ENCODE assay signal across 21 cellular contexts in the genomic region with DNA sequence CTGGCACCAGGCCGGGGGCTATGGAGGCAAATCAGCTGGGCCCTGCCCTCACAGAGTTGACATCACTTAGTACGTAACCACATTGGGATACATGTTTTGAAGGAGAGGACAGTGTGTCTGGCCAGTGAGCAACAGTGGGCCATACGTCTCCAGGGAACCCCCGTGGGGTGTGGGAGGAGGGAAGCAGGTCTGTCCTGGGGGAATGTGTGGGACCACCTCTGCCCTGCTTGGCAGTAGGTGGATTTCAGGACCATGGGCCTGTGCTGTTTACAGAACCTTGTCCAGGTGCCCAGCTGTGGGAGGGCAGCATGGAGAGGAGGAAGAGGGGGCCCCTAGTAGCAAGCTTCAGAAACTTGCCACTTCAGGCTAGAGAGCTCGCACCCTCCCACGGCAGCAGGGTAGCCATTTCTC. TPM values are rescaled to one million over a fixed set of nuclear protein-coding genes. Genes with fewer than 3 reads are reported as not detected.
DNase-seq lines count a peak whose midpoint lies in the region; ATAC-seq and TF ChIP-seq lines count a peak whose summit lies in the region.
"Had no signal": no experiment of that assay in that cellular context is flagged by ENCODE, and none has a peak within 500 bp of the region (broad histone marks: within the 10 kb centered on the region; RNA-seq: fewer than 3 reads in every experiment).

No MANE protein-coding gene starts in this region.

- intact Hi-C loops in heart right ventricle (cut with DNase I) (loop anchor here in 3 of 10 donors (5.0 to 10.0 kb wide), 4 partner anchors 52 to 517 kb away; no protein-coding TSS in a partner anchor), left cardiac atrium (cut with DNase I) (no loop called here), aorta (cut with DNase I) (no loop called here), head of caudate nucleus (cut with DNase I) (no loop called here)

- H3K27ac ChIP-seq in heart right ventricle, result peak overlapping the region in 9 of 10 donors; percentile 72 to 90 (median 82)
- peak overlapping the region; percentile 76 to 87 for H3K27ac ChIP-seq in right atrium auricular region
- H3K27ac ChIP-seq in neuronal stem cell (replicated peaks; ENCODE audit: low read length), result no peak overlapping the region
- no peak overlapping the region for H3K27ac ChIP-seq in aorta (ENCODE audit: low read depth in 1 of 2, low read length in 2 of 2)

- no peak overlapping the region for H3K4ac ChIP-seq in neuronal stem cell (ENCODE audit: low read length)

- peak overlapping the region; percentile 24 for H3K9ac ChIP-seq in neuronal stem cell (ENCODE audit: low read depth, low read length, poor library complexity)

- peak overlapping the region; percentile 85 for H2BK12ac ChIP-seq in neuronal stem cell (ENCODE audit: low read length)

- no peak overlapping the region for H3K14ac ChIP-seq in neuronal stem cell (ENCODE audit: low read length)

- ATAC-seq in heart right ventricle (no peak), left cardiac atrium (no peak), aorta (ENCODE audit: low FRiP score) (no peak), GM21576 (IDR thresholded peaks at IDR 0.05; ENCODE audit: unreplicated experiment) (no peak), HG02885 (IDR thresholded peaks at IDR 0.05; ENCODE audit: poor library complexity, unreplicated experiment) (no peak)

- no peak overlapping the region for H4K91ac ChIP-seq in neuronal stem cell (ENCODE audit: low read depth, low read length, poor library complexity)

- H3K9me3 ChIP-seq in heart right ventricle (no peaks in the 10 kb centered on the region), right atrium auricular region (no peaks in the 10 kb centered on the region), neuronal stem cell (replicated peaks in 1 of 2; ENCODE audit: control insufficient read depth in 2 of 2, insufficient read depth in 1 of 2, low read depth in 1 of 2, low read length in 2 of 2) (no peaks in the 10 kb centered on the region), aorta (ENCODE audit: control insufficient read depth, low read length) (no peaks in the 10 kb centered on the region)

- H3K18ac ChIP-seq in neuronal stem cell (ENCODE audit: low read length), result peak overlapping the region; percentile 45

- no peak overlapping the region for H3K4me2 ChIP-seq in neuronal stem cell (ENCODE audit: insufficient read depth, low read length, poor library complexity, severe bottlenecking)

- H2AFZ ChIP-seq in neuronal stem cell (ENCODE audit: low read length), result no peak overlapping the region

- H3K4me1 ChIP-seq in heart right ventricle (peaks cover 36 to 84% (median 70%) of the 10 kb centered on the region in 9 donors), right atrium auricular region (peaks cover 0 to 65% of the 10 kb centered on the region in 2 donors), neuronal stem cell (ENCODE audit: control insufficient read depth in 2 of 2, insufficient read depth in 1 of 2, low read depth in 1 of 2, low read length in 2 of 2) (peaks cover 8 to 9% of the 10 kb centered on the region in 2 donors), aorta (ENCODE audit: control insufficient read depth in 1 of 2, insufficient read depth in 2 of 2, low read length in 2 of 2) (no peaks in the 10 kb centered on the region)

- peak overlapping the region; percentile 35 for H2BK120ac ChIP-seq in neuronal stem cell (ENCODE audit: low read depth, low read length)

- peaks cover 0 to 14% (median 0%) of the 10 kb centered on the region in 9 donors for H3K36me3 ChIP-seq in heart right ventricle
- H3K36me3 ChIP-seq in right atrium auricular region, result peaks cover 7% of the 10 kb centered on the region
- H3K36me3 ChIP-seq in neuronal stem cell (replicated peaks in 1 of 2; ENCODE audit: control insufficient read depth in 2 of 2, insufficient read depth in 2 of 2, low read length in 2 of 2), result no peaks in the 10 kb centered on the region
- no peaks in the 10 kb centered on the region for H3K36me3 ChIP-seq in aorta (ENCODE audit: control insufficient read depth in 1 of 2, insufficient read depth in 2 of 2, low read length in 1 of 2)

- peaks cover 3% of the 10 kb centered on the region for H3K79me1 ChIP-seq in neuronal stem cell (ENCODE audit: low read depth, low read length)

- WGBS in heart right ventricle, 2 donors, result 81 to 90% methylated on average over 6 of the region's 6 CpGs
- WGBS in neuronal stem cell (ENCODE audit: extremely low coverage in 2 of 2, insufficient read length in 2 of 2, insufficient replicate concordance in 1 of 2), 2 donors, result no CpG with 5 or more reads among the region's 6 CpGs
- 79 to 82% methylated on average over 6 of the region's 6 CpGs for WGBS in aorta, 2 donors

- no peak overlapping the region for H4K8ac ChIP-seq in neuronal stem cell (ENCODE audit: low read depth, low read length)

- H3K4me3 ChIP-seq in heart right ventricle (no peak overlapping the region), right atrium auricular region (no peak overlapping the region), neuronal stem cell (ENCODE audit: low read length in 2 of 2) (no peak overlapping the region), aorta (ENCODE audit: low read length in 2 of 2) (no peak overlapping the region)

- H3K27me3 ChIP-seq in heart right ventricle (no peaks in the 10 kb centered on the region), right atrium auricular region (no peaks in the 10 kb centered on the region), neuronal stem cell (ENCODE audit: control insufficient read depth in 3 of 3, insufficient read depth in 3 of 3, low read depth in 1 of 3, low read length in 3 of 3) (peaks cover 0 to 8% (median 0%) of the 10 kb centered on the region in 3 experiments), aorta (ENCODE audit: control insufficient read depth in 1 of 2, insufficient read depth in 2 of 2, low read length in 1 of 2) (no peaks in the 10 kb centered on the region)

- no peak for TF ChIP-seq CTCF in heart right ventricle (IDR thresholded peaks at IDR 0.05)
- TF ChIP-seq CTCF in right atrium auricular region (IDR thresholded peaks at IDR 0.05), result no peak

- no peak overlapping the region for H3K23ac ChIP-seq in neuronal stem cell (ENCODE audit: low read depth, low read length, poor library complexity)

- peak overlapping the region; percentile 97 for H2AK5ac ChIP-seq in neuronal stem cell (ENCODE audit: low read depth, low read length)

- no peak overlapping the region for H2BK15ac ChIP-seq in neuronal stem cell (ENCODE audit: low read length)

- no peak overlapping the region for H2BK5ac ChIP-seq in neuronal stem cell (ENCODE audit: low read length)

- DNase-seq in heart right ventricle, result no peak
- DNase-seq in left cardiac atrium, result no peak
- DNase-seq in right atrium auricular region (ENCODE audit: low spot score), result no peak
- DNase-seq in neuronal stem cell (ENCODE audit: low spot score), result no peak
- peak; percentile 27 to 39 for DNase-seq in aorta
- no peak for DNase-seq in head of caudate nucleus
- DNase-seq: AML-193; Calu3; CD4-positive, alpha-beta T cell; DND-41; GDM1; Karpas-422; MM.1S; NCI-H1105; NCI-H1930; NCI-H2171; NCI-H446 treated with DMSO at 0.1 percent for 48 hours; NCI-H774; SHP77 treated with DMSO at 0.1 percent for 48 hours had no signal

RNA-seq across cellular contexts. Expression of a gene that starts 21.0 kb away (rescaled TPM):
- total RNA-seq in heart right ventricle, result 10 to 100 TPM in 8 of 10 donors, 1 to 10 TPM in 2; 9.5 to 37.5 (median 12.7) TPM
- polyA plus RNA-seq in heart right ventricle, result 1 to 10 TPM; 7.1 to 8.2 TPM
- total RNA-seq in left cardiac atrium, result 10 to 100 TPM; 12.0 to 16.5 TPM
- total RNA-seq in right atrium auricular region, result 10 to 100 TPM in 1 of 2 donors, 1 to 10 TPM in 1; 9.5 to 14.7 TPM
- 1.2 TPM for polyA plus RNA-seq in neuronal stem cell (2013, experiment 1 of 2)
- 1.2 TPM for polyA plus RNA-seq in neuronal stem cell (2013, experiment 2 of 2)
- total RNA-seq in aorta, result 1 to 10 TPM; 2.9 to 3.9 TPM
- polyA plus RNA-seq in aorta, result under 1 TPM; 0.50 to 0.54 TPM
- total RNA-seq: CD4-positive, alpha-beta T cell had no signal

RNA-seq across cellular contexts. Expression of a gene that starts 33.0 kb away (rescaled TPM):
- total RNA-seq in heart right ventricle, result 10 to 100 TPM in 1 of 10 donors, 1 to 10 TPM in 7, under 1 TPM in 2; 0.83 to 13.0 (median 1.8) TPM
- 1 to 10 TPM; 1.2 to 2.4 TPM for polyA plus RNA-seq in heart right ventricle
- total RNA-seq in left cardiac atrium, result 1 to 10 TPM; 2.0 to 4.4 TPM
- 1 to 10 TPM in 1 of 2 donors, under 1 TPM in 1; 0.19 to 1.9 TPM for total RNA-seq in right atrium auricular region
- polyA plus RNA-seq in neuronal stem cell (2013, experiment 1 of 2), result 0.14 TPM
- polyA plus RNA-seq in neuronal stem cell (2013, experiment 2 of 2), result 0.17 TPM
- total RNA-seq in aorta, result 10 to 100 TPM in 1 of 2 donors, 1 to 10 TPM in 1; 6.1 to 12.0 TPM
- 1 to 10 TPM; 2.5 to 4.4 TPM for polyA plus RNA-seq in aorta
- total RNA-seq: Calu3; CD4-positive, alpha-beta T cell had no signal

Comparison
In these comparisons a context has a peak if more than half of its experiments do, and no peak if none do; other contexts are left out.
1. DNase-seq: peak in aorta (2 of 2); none in heart right ventricle (0 of 2), left cardiac atrium (single experiment), right atrium auricular region (single experiment), neuronal stem cell (single experiment) and head of caudate nucleus (0 of 42).
2. H3K27ac ChIP-seq: peak in heart right ventricle (9 of 10) and right atrium auricular region (2 of 2); none in neuronal stem cell (single experiment) and aorta (0 of 2).